1 cellular context compared by ENCODE assay signal in genomic region chr2:236712304-236712703, GRCh38.
A peak's percentile ranks its signal among the peaks of the same experiment; 100 is the strongest.
TF ChIP-seq lines count a peak whose summit lies in the region.

No MANE protein-coding gene starts in this region.

TF ChIP-seq in HepG2, 621 proteins besides CTCF, POLR2A, EP300 and RAD21 (continued from another document):
- TF ChIP-seq, protein P1, sequence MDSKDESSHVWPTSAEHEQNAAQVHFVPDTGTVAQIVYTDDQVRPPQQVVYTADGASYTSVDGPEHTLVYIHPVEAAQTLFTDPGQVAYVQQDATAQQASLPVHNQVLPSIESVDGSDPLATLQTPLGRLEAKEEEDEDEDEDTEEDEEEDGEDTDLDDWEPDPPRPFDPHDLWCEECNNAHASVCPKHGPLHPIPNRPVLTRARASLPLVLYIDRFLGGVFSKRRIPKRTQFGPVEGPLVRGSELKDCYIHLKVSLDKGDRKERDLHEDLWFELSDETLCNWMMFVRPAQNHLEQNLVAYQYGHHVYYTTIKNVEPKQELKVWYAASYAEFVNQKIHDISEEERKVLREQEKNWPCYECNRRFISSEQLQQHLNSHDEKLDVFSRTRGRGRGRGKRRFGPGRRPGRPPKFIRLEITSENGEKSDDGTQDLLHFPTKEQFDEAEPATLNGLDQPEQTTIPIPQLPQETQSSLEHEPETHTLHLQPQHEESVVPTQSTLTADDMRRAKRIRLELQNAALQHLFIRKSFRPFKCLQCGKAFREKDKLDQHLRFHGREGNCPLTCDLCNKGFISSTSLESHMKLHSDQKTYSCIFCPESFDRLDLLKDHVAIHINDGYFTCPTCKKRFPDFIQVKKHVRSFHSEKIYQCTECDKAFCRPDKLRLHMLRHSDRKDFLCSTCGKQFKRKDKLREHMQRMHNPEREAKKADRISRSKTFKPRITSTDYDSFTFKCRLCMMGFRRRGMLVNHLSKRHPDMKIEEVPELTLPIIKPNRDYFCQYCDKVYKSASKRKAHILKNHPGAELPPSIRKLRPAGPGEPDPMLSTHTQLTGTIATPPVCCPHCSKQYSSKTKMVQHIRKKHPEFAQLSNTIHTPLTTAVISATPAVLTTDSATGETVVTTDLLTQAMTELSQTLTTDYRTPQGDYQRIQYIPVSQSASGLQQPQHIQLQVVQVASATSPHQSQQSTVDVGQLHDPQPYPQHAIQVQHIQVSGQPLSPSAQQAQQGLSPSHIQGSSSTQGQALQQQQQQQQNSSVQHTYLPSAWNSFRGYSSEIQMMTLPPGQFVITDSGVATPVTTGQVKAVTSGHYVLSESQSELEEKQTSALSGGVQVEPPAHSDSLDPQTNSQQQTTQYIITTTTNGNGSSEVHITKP (CRISPR knock-in tag; IDR thresholded peaks at IDR 0.05; ENCODE audit: low read depth) = no peak
- TF ChIP-seq TOE1 (CRISPR knock-in tag; IDR thresholded peaks at IDR 0.05) (no peak), ZNF614 (CRISPR knock-in tag; IDR thresholded peaks at IDR 0.05; ENCODE audit: borderline replicate concordance) (no peak), ZBED4 (CRISPR knock-in tag; IDR thresholded peaks at IDR 0.05; ENCODE audit: borderline replicate concordance) (no peak), HDAC2 (CRISPR knock-in tag; IDR thresholded peaks at IDR 0.05) (no peak), MAFF (IDR thresholded peaks at IDR 0.05; ENCODE audit: low read depth, low read length) (peak; percentile 66; the same call in 1 of the 2 replicates), HNRNPL (IDR thresholded peaks at IDR 0.05; ENCODE audit: low read depth, low read length) (no peak), PCBP1 (IDR thresholded peaks at IDR 0.05; ENCODE audit: borderline replicate concordance, low read depth, low read length) (no peak), MAFK (conservative IDR thresholded peaks at IDR 0.05 in 1 of 2, IDR thresholded peaks at IDR 0.05 in 1 of 2; ENCODE audit: low read length in 2 of 2) (peak; percentile 78 to 79), TRIM22 (IDR thresholded peaks at IDR 0.05) (no peak), RAD51 (IDR thresholded peaks at IDR 0.05; ENCODE audit: borderline replicate concordance) (no peak), PHF8 (CRISPR knock-in tag; IDR thresholded peaks at IDR 0.05) (no peak), MAF1 (CRISPR knock-in tag; IDR thresholded peaks at IDR 0.05; ENCODE audit: borderline replicate concordance) (no peak)
- TF ChIP-seq, protein P2, sequence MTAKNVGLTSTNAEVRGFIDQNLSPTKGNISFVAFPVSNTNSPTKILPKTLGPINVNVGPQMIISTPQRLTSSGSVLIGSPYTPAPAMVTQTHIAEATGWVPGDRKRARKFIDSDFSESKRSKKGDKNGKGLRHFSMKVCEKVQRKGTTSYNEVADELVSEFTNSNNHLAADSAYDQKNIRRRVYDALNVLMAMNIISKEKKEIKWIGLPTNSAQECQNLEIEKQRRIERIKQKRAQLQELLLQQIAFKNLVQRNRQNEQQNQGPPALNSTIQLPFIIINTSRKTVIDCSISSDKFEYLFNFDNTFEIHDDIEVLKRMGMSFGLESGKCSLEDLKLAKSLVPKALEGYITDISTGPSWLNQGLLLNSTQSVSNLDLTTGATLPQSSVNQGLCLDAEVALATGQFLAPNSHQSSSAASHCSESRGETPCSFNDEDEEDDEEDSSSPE (CRISPR knock-in tag; IDR thresholded peaks at IDR 0.05) = no peak
- TF ChIP-seq, protein P3, sequence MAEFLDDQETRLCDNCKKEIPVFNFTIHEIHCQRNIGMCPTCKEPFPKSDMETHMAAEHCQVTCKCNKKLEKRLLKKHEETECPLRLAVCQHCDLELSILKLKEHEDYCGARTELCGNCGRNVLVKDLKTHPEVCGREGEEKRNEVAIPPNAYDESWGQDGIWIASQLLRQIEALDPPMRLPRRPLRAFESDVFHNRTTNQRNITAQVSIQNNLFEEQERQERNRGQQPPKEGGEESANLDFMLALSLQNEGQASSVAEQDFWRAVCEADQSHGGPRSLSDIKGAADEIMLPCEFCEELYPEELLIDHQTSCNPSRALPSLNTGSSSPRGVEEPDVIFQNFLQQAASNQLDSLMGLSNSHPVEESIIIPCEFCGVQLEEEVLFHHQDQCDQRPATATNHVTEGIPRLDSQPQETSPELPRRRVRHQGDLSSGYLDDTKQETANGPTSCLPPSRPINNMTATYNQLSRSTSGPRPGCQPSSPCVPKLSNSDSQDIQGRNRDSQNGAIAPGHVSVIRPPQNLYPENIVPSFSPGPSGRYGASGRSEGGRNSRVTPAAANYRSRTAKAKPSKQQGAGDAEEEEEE (CRISPR knock-in tag; IDR thresholded peaks at IDR 0.05; ENCODE audit: borderline replicate concordance) = no peak
